14 cellular contexts compared by ENCODE assay signal in genomic region chr5:51389582-51390463, GRCh38. TPM values are rescaled to one million over a fixed set of nuclear protein-coding genes. Genes with fewer than 3 reads are reported as not detected.
DNase-seq lines count a peak whose midpoint lies in the region; ATAC-seq and TF ChIP-seq lines count a peak whose summit lies in the region.
"Had no signal": no experiment of that assay in that cellular context is flagged by ENCODE, and none has a peak within 500 bp of the region (broad histone marks: within the 10 kb centered on the region; RNA-seq: fewer than 3 reads in every experiment).

No MANE protein-coding gene starts in this region.

- H3K4me2 ChIP-seq in skeletal muscle satellite cell (ENCODE audit: low read length): peak overlapping the region; percentile 37

- no peak for ATAC-seq in GM18907 (IDR thresholded peaks at IDR 0.05; ENCODE audit: unreplicated experiment)
- ATAC-seq: PC-3 had no signal

- H3K9me3 ChIP-seq in HUES48 (ENCODE audit: control insufficient read depth, insufficient read depth, low read length): no peaks in the 10 kb centered on the region
- no peaks in the 10 kb centered on the region for H3K9me3 ChIP-seq in ascending aorta
- H3K9me3 ChIP-seq in iPS-20b (ENCODE audit: insufficient read depth, low read depth, low read length): no peaks in the 10 kb centered on the region
- H3K9me3 ChIP-seq in skeletal muscle satellite cell (replicated peaks; ENCODE audit: low read length): no peaks in the 10 kb centered on the region

- no peak for TF ChIP-seq CTCF in ascending aorta (IDR thresholded peaks at IDR 0.05)
- TF ChIP-seq CTCF in GM20000 (IDR thresholded peaks at IDR 0.05; ENCODE audit: extremely low read depth, missing control alignments): no peak

- in situ Hi-C loops in KBM-7 (cut with MboI; ENCODE audit: low pct_unique_long_range_greater_than_20kb, low sequenced_read_pairs): no loop called here

- H3K4me1 ChIP-seq in HUES48 (ENCODE audit: control insufficient read depth, insufficient read depth, low read length): peaks cover 79% of the 10 kb centered on the region
- peaks cover 0 to 6% of the 10 kb centered on the region in 2 donors for H3K4me1 ChIP-seq in ascending aorta
- H3K4me1 ChIP-seq in iPS-20b (ENCODE audit: insufficient read depth, low read length): peaks cover 51% of the 10 kb centered on the region
- no peaks in the 10 kb centered on the region for H3K4me1 ChIP-seq in skeletal muscle satellite cell (ENCODE audit: control insufficient read depth, insufficient read depth, low read length)

- H3K9ac ChIP-seq in HUES48 (ENCODE audit: low read depth, low read length) (no peak overlapping the region), iPS-20b (ENCODE audit: low read depth, low read length) (no peak overlapping the region), skeletal muscle satellite cell (ENCODE audit: low read depth, low read length) (no peak overlapping the region)

- DNase-seq in ascending aorta (ENCODE audit: low spot score in 2 of 2) (no peak), GM20000 (ENCODE audit: low spot score) (no peak), KBM-7 (no peak)
- DNase-seq: activated effector memory CD4-positive, alpha-beta T cell treated with Interleukin-2 at 50 U/mL for 16 hours; effector CD8-positive, alpha-beta T cell; GOT3; NCI-H1048; PC-3; stimulated activated CD4-positive, alpha-beta T cell treated with anti-CD3 and anti-CD28 coated beads, Interleukin-12 subunit alpha, Interleukin-12 subunit beta, amount 100 ng/mL, for 4 hours; stimulated activated naive CD4-positive, alpha-beta T cell treated with Interleukin-2 at 50 U/mL for 16 hours had no signal

- H3K27me3 ChIP-seq in HUES48 (ENCODE audit: control insufficient read depth, insufficient read depth, low read length) (peaks cover 100% of the 10 kb centered on the region), ascending aorta (no peaks in the 10 kb centered on the region), iPS-20b (ENCODE audit: insufficient read depth, low read length) (peaks cover 100% of the 10 kb centered on the region), skeletal muscle satellite cell (ENCODE audit: control insufficient read depth, insufficient read depth, low read length) (peaks cover 52% of the 10 kb centered on the region)

- intact Hi-C loops in ascending aorta (cut with DNase I): no loop called here

- H3K27ac ChIP-seq in HUES48 (ENCODE audit: low read depth, low read length) (no peak overlapping the region), ascending aorta (no peak overlapping the region), iPS-20b (ENCODE audit: low read length) (no peak overlapping the region)

- no peaks in the 10 kb centered on the region for H3K36me3 ChIP-seq in HUES48 (ENCODE audit: control insufficient read depth, insufficient read depth, low read length)
- H3K36me3 ChIP-seq in ascending aorta: no peaks in the 10 kb centered on the region
- no peaks in the 10 kb centered on the region for H3K36me3 ChIP-seq in iPS-20b (ENCODE audit: insufficient read depth, low read depth, low read length)
- H3K36me3 ChIP-seq in skeletal muscle satellite cell (ENCODE audit: insufficient read depth, low read length): no peaks in the 10 kb centered on the region

- H3K4me3 ChIP-seq in HUES48 (ENCODE audit: low read depth, low read length) (peak overlapping the region; percentile 60), ascending aorta (peak overlapping the region; percentile 27 to 45), iPS-20b (ENCODE audit: low read length) (peak overlapping the region; percentile 61), skeletal muscle satellite cell (ENCODE audit: low read length) (no peak overlapping the region)

RNA-seq across cellular contexts. Expression of gene ISL1, which starts 6.6 kb away (rescaled TPM):
- not detected for total RNA-seq in ascending aorta
- total RNA-seq in skeletal muscle satellite cell (2012; rRNA removed): not detected in 2 replicates
